In genomic region chr1:70475023-70475422, GRCh38 we compare ENCODE assay signal across 32 cellular contexts.
"Had no signal": no experiment of that assay in that cellular context is flagged by ENCODE, and none has a peak within 500 bp of the region (broad histone marks: within the 10 kb centered on the region; RNA-seq: fewer than 3 reads in every experiment).

No MANE protein-coding gene starts in this region.

- H3K27me3 ChIP-seq: gastrocnemius medialis, neural progenitor cell, uterus had no signal

- H3K4me3 ChIP-seq: gastrocnemius medialis, left ventricle myocardium inferior, lung, neural progenitor cell, skin epidermis, thoracic aorta, uterus had no signal

- H3K9me3 ChIP-seq: gastrocnemius medialis, left ventricle myocardium inferior, thoracic aorta, uterus had no signal

- H3K9me3 Mint-ChIP-seq: activated CD4-positive, alpha-beta memory T cell treated with anti-CD3 and anti-CD28 coated beads, Interleukin-2, amount 10 ng/mL, durations not matched to agents 7 days and 5 days; activated CD4-positive, alpha-beta T cell treated with anti-CD3 and anti-CD28 coated beads, Interleukin-2, amount 10 ng/mL, durations not matched to agents 7 days and 5 days; activated naive CD4-positive, alpha-beta T cell treated with anti-CD3 and anti-CD28 coated beads, Interleukin-2, amount 50 U/mL, for 24 hours; activated T-cell treated with anti-CD3 and anti-CD28 coated beads, Interleukin-2, amount 50 U/mL, for 24 hours; activated T-helper 17 cell treated with anti-CD3 and anti-CD28 coated beads, Interleukin-2, amount 50 U/mL, for 72 hours; central memory CD8-positive, alpha-beta T cell; natural killer cell; neural progenitor cell had no signal

- H3K27ac Mint-ChIP-seq: activated CD4-positive, alpha-beta memory T cell treated with anti-CD3 and anti-CD28 coated beads, Interleukin-2, amount 10 ng/mL, durations not matched to agents 7 days and 5 days; activated CD4-positive, alpha-beta T cell treated with anti-CD3 and anti-CD28 coated beads, Interleukin-2, amount 10 ng/mL, durations not matched to agents 7 days and 5 days; activated naive CD4-positive, alpha-beta T cell treated with anti-CD3 and anti-CD28 coated beads, Interleukin-2, amount 50 U/mL, for 24 hours; activated T-cell treated with anti-CD3 and anti-CD28 coated beads, Interleukin-2, amount 50 U/mL, for 24 hours; activated T-helper 17 cell treated with anti-CD3 and anti-CD28 coated beads, Interleukin-2, amount 50 U/mL, for 72 hours; natural killer cell; neural progenitor cell; progenitor cell of endocrine pancreas; T-helper 17 cell; WTC11 had no signal

- H3K36me3 ChIP-seq: gastrocnemius medialis, left ventricle myocardium inferior, neural progenitor cell, thoracic aorta, uterus had no signal

- H3K4me3 Mint-ChIP-seq: activated CD4-positive, alpha-beta memory T cell treated with anti-CD3 and anti-CD28 coated beads, Interleukin-2, amount 10 ng/mL, durations not matched to agents 7 days and 5 days; activated CD4-positive, alpha-beta T cell treated with anti-CD3 and anti-CD28 coated beads, Interleukin-2, amount 10 ng/mL, durations not matched to agents 7 days and 5 days; activated naive CD4-positive, alpha-beta T cell treated with anti-CD3 and anti-CD28 coated beads, Interleukin-2, amount 50 U/mL, for 24 hours; activated T-cell treated with anti-CD3 and anti-CD28 coated beads, Interleukin-2, amount 50 U/mL, for 24 hours; activated T-helper 17 cell treated with anti-CD3 and anti-CD28 coated beads, Interleukin-2, amount 50 U/mL, for 72 hours; central memory CD8-positive, alpha-beta T cell; natural killer cell; neural progenitor cell; T-helper 17 cell; WTC11 had no signal

- ATAC-seq: activated T-helper 17 cell treated with anti-CD3 and anti-CD28 coated beads, Interleukin-2, amount 50 U/mL, for 72 hours; gastrocnemius medialis; natural killer cell; sciatic nerve; stimulated activated naive CD8-positive, alpha-beta T cell treated with anti-CD3 and anti-CD28 coated beads, Interleukin-15, Interleukin-2, amounts not matched to agents 100 U/mL and 50 U/mL, for 24 hours; T-helper 17 cell; WTC11 had no signal

- H3K27me3 Mint-ChIP-seq: activated naive CD4-positive, alpha-beta T cell treated with anti-CD3 and anti-CD28 coated beads, Interleukin-2, amount 50 U/mL, for 24 hours; activated T-helper 17 cell treated with anti-CD3 and anti-CD28 coated beads, Interleukin-2, amount 50 U/mL, for 72 hours; progenitor cell of endocrine pancreas had no signal

- H3K36me3 Mint-ChIP-seq: activated naive CD4-positive, alpha-beta T cell treated with anti-CD3 and anti-CD28 coated beads, Interleukin-2, amount 50 U/mL, for 24 hours; natural killer cell; neural progenitor cell; WTC11 had no signal

- DNase-seq: activated CD4-positive, alpha-beta memory T cell treated with anti-CD3 and anti-CD28 coated beads, Interleukin-2, amount 10 ng/mL, durations not matched to agents 7 days and 5 days; activated CD4-positive, alpha-beta T cell treated with anti-CD3 and anti-CD28 coated beads for 1 hour; activated CD4-positive, alpha-beta T cell treated with anti-CD3 and anti-CD28 coated beads, Interleukin-2, amount 10 ng/mL, durations not matched to agents 7 days and 5 days; activated CD8-positive, alpha-beta memory T cell treated with anti-CD3 and anti-CD28 coated beads, Interleukin-2, amount 50 U/mL, for 48 hours; activated T-cell treated with anti-CD3 and anti-CD28 coated beads, Interleukin-2, amount 50 U/mL, for 24 hours; anterior cingulate cortex; dermis blood vessel endothelial cell; effector CD4-positive, alpha-beta T cell; gastrocnemius medialis; glutamatergic neuron; islet precursor cell; left ventricle myocardium inferior; mesendoderm; natural killer cell; occipital lobe; stimulated activated CD4-positive, alpha-beta T cell treated with anti-CD3 and anti-CD28 coated beads, Interleukin-12 subunit alpha, Interleukin-12 subunit beta, amount 100 ng/mL, for 4 hours; stimulated activated CD4-positive, alpha-beta T cell treated with anti-CD3 and anti-CD28 coated beads, Interleukin-4, amount 100 ng/mL, for 1 hour; stimulated activated naive CD8-positive, alpha-beta T cell treated with anti-CD3 and anti-CD28 coated beads, Interleukin-15, Interleukin-2, amounts not matched to agents 100 U/mL and 50 U/mL, for 24 hours; T-helper 17 cell; T1000; trophoblast cell; uterus had no signal

- H3K4me1 Mint-ChIP-seq: activated CD4-positive, alpha-beta memory T cell treated with anti-CD3 and anti-CD28 coated beads, Interleukin-2, amount 10 ng/mL, durations not matched to agents 7 days and 5 days; activated CD4-positive, alpha-beta T cell treated with anti-CD3 and anti-CD28 coated beads, Interleukin-2, amount 10 ng/mL, durations not matched to agents 7 days and 5 days; activated naive CD4-positive, alpha-beta T cell treated with anti-CD3 and anti-CD28 coated beads, Interleukin-2, amount 50 U/mL, for 24 hours; activated T-helper 17 cell treated with anti-CD3 and anti-CD28 coated beads, Interleukin-2, amount 50 U/mL, for 72 hours; central memory CD8-positive, alpha-beta T cell; natural killer cell; neural progenitor cell; WTC11 had no signal

- H3K4me1 ChIP-seq: gastrocnemius medialis, left ventricle myocardium inferior, neural progenitor cell, uterus had no signal
